Comparison of ENCODE assay signal across 14 cellular contexts in the genomic region with DNA sequence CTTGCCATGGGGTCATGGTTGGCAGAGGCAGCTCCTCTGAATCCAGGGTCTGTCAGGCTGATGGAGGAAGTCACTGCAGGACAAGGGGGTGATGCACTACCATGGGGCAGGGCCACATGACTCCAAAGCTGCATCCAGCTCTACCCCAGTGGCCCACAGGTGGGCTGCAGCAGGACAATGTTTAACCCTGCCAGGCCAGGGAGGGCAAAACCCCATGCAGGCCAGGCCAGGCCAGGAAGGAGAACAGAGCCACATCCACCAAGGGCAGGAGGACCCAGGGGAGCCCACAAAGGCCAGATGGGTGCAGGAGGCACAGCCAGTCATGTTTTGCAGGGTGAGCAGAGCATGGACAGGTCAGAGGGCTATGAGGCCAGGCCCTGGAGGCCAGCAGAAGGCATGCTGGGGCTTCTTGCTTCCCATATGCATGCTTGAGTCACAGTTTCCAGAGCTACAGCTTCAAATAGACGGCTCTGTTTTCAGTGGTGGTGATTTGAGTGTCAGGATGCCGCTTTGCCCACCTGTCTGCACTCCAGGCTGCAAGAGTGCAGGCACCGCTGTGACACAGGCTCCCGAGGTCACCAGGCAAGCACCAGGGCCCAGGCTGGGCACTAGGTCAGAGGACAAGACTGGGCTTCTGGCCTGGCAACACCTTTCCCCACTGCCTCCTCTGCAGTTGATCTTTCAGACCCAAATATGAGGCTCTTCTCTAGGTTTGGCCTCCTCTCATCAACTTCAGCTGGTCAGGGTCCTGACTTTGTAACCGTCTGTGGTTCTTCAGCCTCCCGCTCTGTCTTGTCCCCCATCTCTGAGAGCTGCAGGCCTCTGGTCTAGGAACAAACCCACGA. TPM values are rescaled to one million over a fixed set of nuclear protein-coding genes. Genes with fewer than 3 reads are reported as not detected.
DNase-seq lines count a peak whose midpoint lies in the region; ATAC-seq and TF ChIP-seq lines count a peak whose summit lies in the region.
"Had no signal": no experiment of that assay in that cellular context is flagged by ENCODE, and none has a peak within 500 bp of the region (broad histone marks: within the 10 kb centered on the region; RNA-seq: fewer than 3 reads in every experiment).

No MANE protein-coding gene starts in this region.

- H3K27me3 Mint-ChIP-seq in natural killer cell (ENCODE audit: low read depth in 2 of 2) (no peaks in the 10 kb centered on the region), immature natural killer cell (ENCODE audit: low read depth in 3 of 3) (peaks cover 0 to 1% (median 0%) of the 10 kb centered on the region in 3 donors)
- no peaks in the 10 kb centered on the region for H3K27me3 Mint-ChIP-seq in natural killer cell treated with Interleukin-12 subunit alpha and Interleukin-12 subunit beta and Interleukin-15 and Interleukin-18, amount 100 ng/mL, for 72 hours
- H3K27me3 Mint-ChIP-seq in activated T-helper 1 cell treated with anti-CD3 and anti-CD28 coated beads, Interleukin-12 subunit alpha, Interleukin-12 subunit beta, Interleukin-2, Interleukin-4 antibody, amounts not matched to agents 30 ng/mL and 10 ng/mL and 1 ng/mL, durations not matched to agents 14 hours and 24 hours and 36 hours (ENCODE audit: insufficient read depth) = no peaks in the 10 kb centered on the region

- in situ Hi-C loops in KBM-7 (cut with MboI; ENCODE audit: low pct_unique_long_range_greater_than_20kb, low sequenced_read_pairs) = no loop called here

- H3K9me3 Mint-ChIP-seq in natural killer cell (no peaks in the 10 kb centered on the region), immature natural killer cell (no peaks in the 10 kb centered on the region)
- no peaks in the 10 kb centered on the region for H3K9me3 Mint-ChIP-seq in natural killer cell treated with Interleukin-12 subunit alpha and Interleukin-12 subunit beta and Interleukin-15 and Interleukin-18, amount 100 ng/mL, for 72 hours
- peaks cover 6% of the 10 kb centered on the region for H3K9me3 Mint-ChIP-seq in activated T-helper 1 cell treated with anti-CD3 and anti-CD28 coated beads, Interleukin-12 subunit alpha, Interleukin-12 subunit beta, Interleukin-2, Interleukin-4 antibody, amounts not matched to agents 30 ng/mL and 10 ng/mL and 1 ng/mL, durations not matched to agents 14 hours and 24 hours and 36 hours

- no peak for DNase-seq in natural killer cell
- DNase-seq in natural killer cell treated with Interleukin-12 subunit alpha and Interleukin-12 subunit beta and Interleukin-15 and Interleukin-18, amount 100 ng/mL, for 72 hours (ENCODE audit: low spot score) = no peak
- DNase-seq in activated T-helper 1 cell treated with anti-CD3 and anti-CD28 coated beads, Interleukin-12 subunit alpha, Interleukin-12 subunit beta, Interleukin-2, Interleukin-4 antibody, amounts not matched to agents 30 ng/mL and 10 ng/mL and 1 ng/mL, durations not matched to agents 14 hours and 24 hours and 36 hours (ENCODE audit: low spot score) = no peak
- no peak for DNase-seq in immature natural killer cell
- no peak for DNase-seq in KBM-7
- DNase-seq: DMS 273 treated with DMSO at 0.1 percent for 48 hours, hippocampal formation, left colon, NCI-H187 treated with DMSO at 0.1 percent for 48 hours, PC-9 had no signal

- H3K27ac Mint-ChIP-seq in natural killer cell (peak overlapping the region; percentile 80 to 86), immature natural killer cell (peak overlapping the region; percentile 67 to 94 (median 82))
- peak overlapping the region in 1 of 2 donors; percentile 90 for H3K27ac Mint-ChIP-seq in natural killer cell treated with Interleukin-12 subunit alpha and Interleukin-12 subunit beta and Interleukin-15 and Interleukin-18, amount 100 ng/mL, for 72 hours
- peak overlapping the region; percentile 88 for H3K27ac Mint-ChIP-seq in activated T-helper 1 cell treated with anti-CD3 and anti-CD28 coated beads, Interleukin-12 subunit alpha, Interleukin-12 subunit beta, Interleukin-2, Interleukin-4 antibody, amounts not matched to agents 30 ng/mL and 10 ng/mL and 1 ng/mL, durations not matched to agents 14 hours and 24 hours and 36 hours

- H3K36me3 Mint-ChIP-seq in natural killer cell (no peaks in the 10 kb centered on the region), immature natural killer cell (peaks cover 0 to 7% (median 4%) of the 10 kb centered on the region in 3 donors)
- H3K36me3 Mint-ChIP-seq in natural killer cell treated with Interleukin-12 subunit alpha and Interleukin-12 subunit beta and Interleukin-15 and Interleukin-18, amount 100 ng/mL, for 72 hours = no peaks in the 10 kb centered on the region
- H3K36me3 Mint-ChIP-seq in activated T-helper 1 cell treated with anti-CD3 and anti-CD28 coated beads, Interleukin-12 subunit alpha, Interleukin-12 subunit beta, Interleukin-2, Interleukin-4 antibody, amounts not matched to agents 30 ng/mL and 10 ng/mL and 1 ng/mL, durations not matched to agents 14 hours and 24 hours and 36 hours (ENCODE audit: low read depth) = peaks cover 5% of the 10 kb centered on the region

- ATAC-seq in natural killer cell (no peak), HG02884 (IDR thresholded peaks at IDR 0.05; ENCODE audit: unreplicated experiment) (no peak), GM19463 (IDR thresholded peaks at IDR 0.05; ENCODE audit: unreplicated experiment) (no peak)
- ATAC-seq in natural killer cell treated with Interleukin-12 subunit alpha and Interleukin-12 subunit beta and Interleukin-15 and Interleukin-18, amount 100 ng/mL, for 72 hours = no peak
- ATAC-seq: left colon had no signal

- TF ChIP-seq CTCF in natural killer cell (IDR thresholded peaks at IDR 0.05) = no peak

- H3K4me3 Mint-ChIP-seq in natural killer cell (no peak overlapping the region), immature natural killer cell (no peak overlapping the region)
- H3K4me3 Mint-ChIP-seq in natural killer cell treated with Interleukin-12 subunit alpha and Interleukin-12 subunit beta and Interleukin-15 and Interleukin-18, amount 100 ng/mL, for 72 hours = no peak overlapping the region
- peak overlapping the region; percentile 15 for H3K4me3 Mint-ChIP-seq in activated T-helper 1 cell treated with anti-CD3 and anti-CD28 coated beads, Interleukin-12 subunit alpha, Interleukin-12 subunit beta, Interleukin-2, Interleukin-4 antibody, amounts not matched to agents 30 ng/mL and 10 ng/mL and 1 ng/mL, durations not matched to agents 14 hours and 24 hours and 36 hours

- H3K4me1 Mint-ChIP-seq in natural killer cell (peaks cover 9 to 10% of the 10 kb centered on the region in 2 donors), immature natural killer cell (peaks cover 10% of the 10 kb centered on the region in 2 donors)
- H3K4me1 Mint-ChIP-seq in natural killer cell treated with Interleukin-12 subunit alpha and Interleukin-12 subunit beta and Interleukin-15 and Interleukin-18, amount 100 ng/mL, for 72 hours (ENCODE audit: low read depth in 2 of 2) = peaks cover 8 to 14% of the 10 kb centered on the region in 2 donors
- H3K4me1 Mint-ChIP-seq in activated T-helper 1 cell treated with anti-CD3 and anti-CD28 coated beads, Interleukin-12 subunit alpha, Interleukin-12 subunit beta, Interleukin-2, Interleukin-4 antibody, amounts not matched to agents 30 ng/mL and 10 ng/mL and 1 ng/mL, durations not matched to agents 14 hours and 24 hours and 36 hours (ENCODE audit: low read depth) = peaks cover 11% of the 10 kb centered on the region

- intact Hi-C loops in natural killer cell (cut with micrococcal nuclease) = no loop called here
- intact Hi-C loops in activated T-helper 1 cell treated with anti-CD3 and anti-CD28 coated beads, Interleukin-12 subunit alpha, Interleukin-12 subunit beta, Interleukin-2, Interleukin-4 antibody, amounts not matched to agents 30 ng/mL and 10 ng/mL and 1 ng/mL, durations not matched to agents 14 hours and 24 hours and 36 hours (cut with micrococcal nuclease) = no loop called here

RNA-seq across cellular contexts. Expression of a gene that starts 22.9 kb away (rescaled TPM):
- total RNA-seq in natural killer cell = 1 to 10 TPM; 1.4 to 4.9 (median 1.4) TPM
- not detected for total RNA-seq in natural killer cell treated with Interleukin-12 subunit alpha and Interleukin-12 subunit beta and Interleukin-15 and Interleukin-18, amount 100 ng/mL, for 72 hours
- total RNA-seq in activated T-helper 1 cell treated with anti-CD3 and anti-CD28 coated beads, Interleukin-12 subunit alpha, Interleukin-12 subunit beta, Interleukin-2, Interleukin-4 antibody, amounts not matched to agents 30 ng/mL and 10 ng/mL and 1 ng/mL, durations not matched to agents 14 hours and 24 hours and 36 hours = not detected in 2 replicates
- polyA plus RNA-seq in immature natural killer cell = under 1 TPM in 2 of 3 donors, not detected in 1; 0.26 to 0.66 TPM
- total RNA-seq: bronchial epithelial cell, H7 had no signal

RNA-seq across cellular contexts. Expression of a gene that starts 26.4 kb away (rescaled TPM):
- total RNA-seq in natural killer cell = 1 to 10 TPM; 1.7 to 2.9 (median 2.6) TPM
- total RNA-seq in natural killer cell treated with Interleukin-12 subunit alpha and Interleukin-12 subunit beta and Interleukin-15 and Interleukin-18, amount 100 ng/mL, for 72 hours = 1 to 10 TPM; 2.1 to 2.7 TPM
- 0.08 TPM in 1 of 2 replicates, not detected in the other for total RNA-seq in activated T-helper 1 cell treated with anti-CD3 and anti-CD28 coated beads, Interleukin-12 subunit alpha, Interleukin-12 subunit beta, Interleukin-2, Interleukin-4 antibody, amounts not matched to agents 30 ng/mL and 10 ng/mL and 1 ng/mL, durations not matched to agents 14 hours and 24 hours and 36 hours
- 1 to 10 TPM in 2 of 3 donors, not detected in 1; 1.8 to 3.7 TPM for polyA plus RNA-seq in immature natural killer cell

RNA-seq across cellular contexts. Expression of a gene that starts 48.5 kb away (rescaled TPM):
- 1 to 10 TPM; 4.5 to 7.5 (median 5.6) TPM for total RNA-seq in natural killer cell
- total RNA-seq in natural killer cell treated with Interleukin-12 subunit alpha and Interleukin-12 subunit beta and Interleukin-15 and Interleukin-18, amount 100 ng/mL, for 72 hours = 1 to 10 TPM in 1 of 2 donors, under 1 TPM in 1; 0.98 to 2.6 TPM
- total RNA-seq in activated T-helper 1 cell treated with anti-CD3 and anti-CD28 coated beads, Interleukin-12 subunit alpha, Interleukin-12 subunit beta, Interleukin-2, Interleukin-4 antibody, amounts not matched to agents 30 ng/mL and 10 ng/mL and 1 ng/mL, durations not matched to agents 14 hours and 24 hours and 36 hours = 0.75 and 0.93 TPM in 2 replicates
- under 1 TPM in 2 of 3 donors, not detected in 1; 0.50 to 0.96 TPM for polyA plus RNA-seq in immature natural killer cell
